In the genomic region with DNA sequence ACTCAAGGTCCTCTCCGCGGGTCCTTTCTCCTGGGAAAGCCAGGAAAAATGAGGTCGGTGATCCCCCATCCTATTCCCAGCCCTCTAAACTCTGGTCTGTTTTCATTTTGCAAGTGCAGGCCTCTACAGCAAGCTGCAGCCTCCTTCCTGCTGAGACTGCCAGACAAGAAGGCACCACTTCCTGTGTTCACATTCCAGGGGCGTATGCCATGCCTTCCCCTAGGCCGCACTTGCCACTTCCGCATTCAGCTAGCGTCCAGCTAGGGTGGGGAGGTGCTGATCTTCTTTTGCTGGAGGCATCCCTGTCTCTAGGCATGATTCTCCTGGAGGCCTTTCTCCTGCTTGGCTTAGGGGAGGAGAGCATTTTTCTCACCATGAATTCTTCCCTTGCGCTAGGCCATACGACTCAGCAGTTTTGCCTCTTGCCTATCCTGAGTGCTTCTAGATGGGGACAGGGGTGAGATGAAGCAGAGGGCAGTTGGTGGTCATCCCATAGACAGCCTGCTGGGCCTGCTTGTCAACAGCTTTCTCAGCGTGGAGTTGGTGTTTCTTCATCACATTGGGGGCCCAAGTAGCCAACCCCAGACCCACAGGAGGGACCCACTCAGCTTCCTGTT, we compare ENCODE assay signal across 12 cellular contexts.
DNase-seq lines count a peak whose midpoint lies in the region; ATAC-seq, FAIRE-seq and TF ChIP-seq lines count a peak whose summit lies in the region.
"Had no signal": no experiment of that assay in that cellular context is flagged by ENCODE, and none has a peak within 500 bp of the region (broad histone marks: within the 10 kb centered on the region; RNA-seq: fewer than 3 reads in every experiment).

No MANE protein-coding gene starts in this region.

- H3K4me3 Mint-ChIP-seq in neural progenitor cell, result no peak overlapping the region

- peaks cover 58% of the 10 kb centered on the region for H3K4me1 ChIP-seq in neural progenitor cell
- no peaks in the 10 kb centered on the region for H3K4me1 ChIP-seq in vagina

- ATAC-seq in HG03108 (IDR thresholded peaks at IDR 0.05; ENCODE audit: unreplicated experiment) (no peak), HG03025 (IDR thresholded peaks at IDR 0.05; ENCODE audit: low FRiP score, unreplicated experiment) (no peak)
- ATAC-seq: GM12878 had no signal

- intact Hi-C loops in vagina (cut with DNase I), result no loop called here

- H3K27ac Mint-ChIP-seq in neural progenitor cell, result peak overlapping the region; percentile 91

- H3K4me3 ChIP-seq in epithelial cell of esophagus (ENCODE audit: low read length) (no peak overlapping the region), neural progenitor cell (no peak overlapping the region), vagina (no peak overlapping the region)
- H3K4me3 ChIP-seq: GM12878 had no signal

- H3K36me3 ChIP-seq in neural progenitor cell, result no peaks in the 10 kb centered on the region
- no peaks in the 10 kb centered on the region for H3K36me3 ChIP-seq in vagina

- no peak overlapping the region for H2AFZ ChIP-seq in neural progenitor cell (replicated peaks)

- FAIRE-seq in GM12891 (lab: Jason Lieb, UNC), result no peak
- FAIRE-seq: colon, GM12878, keratinocyte, small intestine had no signal

- H4K20me1 ChIP-seq in neural progenitor cell (ENCODE audit: low read depth), result no peaks in the 10 kb centered on the region

- H3K9me3 Mint-ChIP-seq in neural progenitor cell, result no peaks in the 10 kb centered on the region

- peaks cover 10% of the 10 kb centered on the region for H3K27me3 Mint-ChIP-seq in neural progenitor cell (ENCODE audit: insufficient read depth, low read depth)

- H3F3A ChIP-seq in neural progenitor cell (ENCODE audit: low read depth), result peaks cover 17% of the 10 kb centered on the region

- no peaks in the 10 kb centered on the region for H3K36me3 Mint-ChIP-seq in neural progenitor cell

- H3K4me2 ChIP-seq in neural progenitor cell, result no peak overlapping the region

- DNase-seq in GM12891 (ENCODE audit: insufficient read length, low spot score) (no peak), NOMO-1 treated with dmso at 0.1 percent for 144 hours (lab: John Stamatoyannopoulos, UW; ENCODE audit: unreplicated experiment) (peak; percentile 38), epithelial cell of esophagus (ENCODE audit: low read depth) (peak; percentile 35), neural progenitor cell (ENCODE audit: low spot score) (no peak), vagina (ENCODE audit: extremely low spot score in 2 of 2) (no peak)
- DNase-seq: NCI-H1694 treated with DMSO at 0.1 percent for 48 hours, small intestine had no signal

- no peak for TF ChIP-seq CTCF in epithelial cell of esophagus (IDR thresholded peaks at IDR 0.05; ENCODE audit: insufficient read depth, low read depth, low read length, missing control alignments)
- no peak for TF ChIP-seq CTCF in neural progenitor cell (IDR thresholded peaks at IDR 0.05)
- no peak for TF ChIP-seq CTCF in vagina (IDR thresholded peaks at IDR 0.05)

- H3K9me3 ChIP-seq in neural progenitor cell (ENCODE audit: low read depth) (no peaks in the 10 kb centered on the region), vagina (no peaks in the 10 kb centered on the region)

- no peak overlapping the region for H3K9ac ChIP-seq in neural progenitor cell

- no peak for TF ChIP-seq POLR2A in GM12891 (IDR thresholded peaks at IDR 0.05; ENCODE audit: low read depth, low read length)
- TF ChIP-seq POLR2A in vagina (IDR thresholded peaks at IDR 0.05), result no peak

- H3K79me2 ChIP-seq in neural progenitor cell (ENCODE audit: low read depth), result no peaks in the 10 kb centered on the region

- no peaks in the 10 kb centered on the region for H3K27me3 ChIP-seq in neural progenitor cell
- H3K27me3 ChIP-seq in vagina, result no peaks in the 10 kb centered on the region

- H3K4me1 Mint-ChIP-seq in neural progenitor cell, result peaks cover 64% of the 10 kb centered on the region

- H3K27ac ChIP-seq in neural progenitor cell (no peak overlapping the region), vagina (no peak overlapping the region)

TF ChIP-seq in GM12891, 5 proteins besides CTCF, POLR2A, EP300 and RAD21:
- TF ChIP-seq TAF1 (IDR thresholded peaks at IDR 0.05; ENCODE audit: low read depth, low read length), result no peak
- TF ChIP-seq SPI1 (IDR thresholded peaks at IDR 0.05; ENCODE audit: low read depth, low read length), result peak; percentile 12; the same call in 1 of the 2 replicates
- no peak for TF ChIP-seq PAX5 (IDR thresholded peaks at IDR 0.05; ENCODE audit: insufficient read depth, low read length, severe bottlenecking)
- no peak for TF ChIP-seq POU2F2 (IDR thresholded peaks at IDR 0.05; ENCODE audit: low read depth, low read length)
- no peak for TF ChIP-seq POLR2AphosphoS5 (IDR thresholded peaks at IDR 0.05; ENCODE audit: low read depth, low read length)

Comparison
In these comparisons a context has a peak if more than half of its experiments do, and no peak if none do; other contexts are left out.
1. DNase-seq: peak in NOMO-1 treated with dmso at 0.1 percent for 144 hours (single experiment) and epithelial cell of esophagus (single experiment); none in GM12891 (single experiment), neural progenitor cell (single experiment) and vagina (0 of 2).